Comparison of ENCODE assay signal across 1 cellular context in the genomic region with DNA sequence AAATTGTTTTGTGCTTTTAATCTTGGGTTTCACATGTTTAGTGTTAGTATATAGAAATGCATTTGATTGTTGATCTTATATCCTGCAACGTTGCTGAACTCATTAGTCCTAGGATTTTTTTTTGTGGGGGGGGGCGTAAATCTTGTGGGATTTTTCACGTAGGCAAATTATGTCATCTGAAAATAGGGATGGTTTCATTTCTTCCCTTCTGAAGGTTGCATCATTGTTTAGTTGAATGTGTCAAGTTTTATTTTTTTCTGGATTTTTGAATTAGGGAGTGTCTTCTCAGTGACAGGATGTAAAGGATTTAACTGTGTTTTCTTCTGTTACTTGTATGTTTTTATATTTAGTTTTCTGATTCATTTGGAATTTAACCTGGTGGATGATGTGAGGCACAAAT.
TF ChIP-seq lines count a peak whose summit lies in the region.

No MANE protein-coding gene starts in this region.

TF ChIP-seq in A549, 52 proteins besides CTCF, POLR2A, EP300 and RAD21:
- TF ChIP-seq, protein P1, sequence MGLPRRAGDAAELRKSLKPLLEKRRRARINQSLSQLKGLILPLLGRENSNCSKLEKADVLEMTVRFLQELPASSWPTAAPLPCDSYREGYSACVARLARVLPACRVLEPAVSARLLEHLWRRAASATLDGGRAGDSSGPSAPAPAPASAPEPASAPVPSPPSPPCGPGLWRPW (IDR thresholded peaks at IDR 0.05), result no peak
- TF ChIP-seq MAZ (IDR thresholded peaks at IDR 0.05; ENCODE audit: borderline replicate concordance, low read depth, low read length) (no peak), EHF (CRISPR knock-in tag; IDR thresholded peaks at IDR 0.05) (no peak), ZC3H11A (IDR thresholded peaks at IDR 0.05) (no peak), CHD2 (IDR thresholded peaks at IDR 0.05; ENCODE audit: low read length, partially characterized antibody) (no peak), HOXB13 (CRISPR knock-in tag; IDR thresholded peaks at IDR 0.05; ENCODE audit: low read depth) (no peak), ZSCAN20 (CRISPR knock-in tag; IDR thresholded peaks at IDR 0.05) (no peak), MAFK (IDR thresholded peaks at IDR 0.05; ENCODE audit: partially characterized antibody) (no peak), ELK1 (IDR thresholded peaks at IDR 0.05; ENCODE audit: low read depth, low read length) (no peak), NFE2L2 (conservative IDR thresholded peaks at IDR 0.05; ENCODE audit: low read length) (no peak), NPAS2 (CRISPR knock-in tag; IDR thresholded peaks at IDR 0.05; ENCODE audit: borderline replicate concordance) (no peak), RNF2 (IDR thresholded peaks at IDR 0.05; ENCODE audit: borderline replicate concordance, low read depth) (no peak)
- TF ChIP-seq, protein P2, sequence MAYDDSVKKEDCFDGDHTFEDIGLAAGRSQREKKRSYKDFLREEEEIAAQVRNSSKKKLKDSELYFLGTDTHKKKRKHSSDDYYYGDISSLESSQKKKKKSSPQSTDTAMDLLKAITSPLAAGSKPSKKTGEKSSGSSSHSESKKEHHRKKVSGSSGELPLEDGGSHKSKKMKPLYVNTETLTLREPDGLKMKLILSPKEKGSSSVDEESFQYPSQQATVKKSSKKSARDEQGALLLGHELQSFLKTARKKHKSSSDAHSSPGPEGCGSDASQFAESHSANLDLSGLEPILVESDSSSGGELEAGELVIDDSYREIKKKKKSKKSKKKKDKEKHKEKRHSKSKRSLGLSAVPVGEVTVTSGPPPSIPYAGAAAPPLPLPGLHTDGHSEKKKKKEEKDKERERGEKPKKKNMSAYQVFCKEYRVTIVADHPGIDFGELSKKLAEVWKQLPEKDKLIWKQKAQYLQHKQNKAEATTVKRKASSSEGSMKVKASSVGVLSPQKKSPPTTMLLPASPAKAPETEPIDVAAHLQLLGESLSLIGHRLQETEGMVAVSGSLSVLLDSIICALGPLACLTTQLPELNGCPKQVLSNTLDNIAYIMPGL (CRISPR knock-in tag; IDR thresholded peaks at IDR 0.05; ENCODE audit: borderline replicate concordance), result no peak
